Comparison of ENCODE assay signal across 8 cellular contexts in the genomic region with DNA sequence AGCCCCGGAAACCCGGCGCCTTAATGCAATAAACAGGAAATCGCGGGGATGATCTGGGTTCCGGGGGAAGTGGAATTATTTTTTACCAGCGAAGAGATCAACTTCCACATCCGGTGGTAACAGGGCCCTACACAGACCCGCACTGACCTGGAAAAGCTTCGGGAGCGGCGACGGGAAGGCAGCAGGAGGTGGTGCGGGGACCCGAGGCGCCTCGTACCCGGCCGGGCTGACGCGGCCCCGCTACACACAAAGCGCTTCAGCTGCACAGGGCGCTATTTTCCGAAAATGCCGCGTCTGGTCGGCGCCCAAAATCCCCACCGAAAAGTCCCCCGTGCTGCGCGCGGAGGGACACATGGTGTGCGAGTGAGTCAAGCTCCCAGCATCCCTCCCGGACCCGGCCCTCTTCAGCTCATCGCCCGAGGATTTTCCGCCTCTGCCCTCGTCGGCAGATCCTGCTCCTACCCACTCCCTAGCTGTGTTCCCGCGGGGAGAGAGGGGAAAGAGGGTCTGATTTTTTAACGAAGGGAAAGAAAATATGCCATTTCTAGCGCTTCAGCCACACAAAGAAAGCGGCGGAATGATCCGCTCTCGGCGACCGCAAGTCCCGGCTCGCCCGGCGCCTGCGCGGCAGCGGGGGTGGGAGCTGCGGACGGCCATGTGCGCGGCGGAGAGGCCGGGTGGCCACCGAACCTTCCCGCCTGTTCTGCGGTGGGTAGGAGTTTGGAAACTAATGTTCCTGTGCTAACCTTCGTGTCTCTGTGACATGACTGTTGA. TPM values are rescaled to one million over a fixed set of nuclear protein-coding genes. Genes with fewer than 3 reads are reported as not detected.
DNase-seq lines count a peak whose midpoint lies in the region; ATAC-seq and TF ChIP-seq lines count a peak whose summit lies in the region.

A gene (minus strand): TSS at position 361 of the 774 bp plus-strand sequence. CDS start 45,400 bp downstream, outside the sequence.

- H3K4me3 ChIP-seq in BE2C (ENCODE audit: low read depth, low read length) (peak within 1 kb of the TSS; percentile 99), dorsolateral prefrontal cortex (peak within 1 kb of the TSS; percentile 70 to 100 (median 93)), lower leg skin (ENCODE audit: low read depth, poor library complexity, severe bottlenecking) (peak within 1 kb of the TSS; percentile 98)

- peak; percentile 39 for ATAC-seq in GM19351 (IDR thresholded peaks at IDR 0.05; ENCODE audit: unreplicated experiment)
- ATAC-seq in HG03565 (IDR thresholded peaks at IDR 0.05; ENCODE audit: unreplicated experiment), result peak; percentile 30

- CTCF ChIA-PET in activated CD4-positive, alpha-beta memory T cell treated with anti-CD3 and anti-CD28 coated beads, Interleukin-2, amount 10 ng/mL, durations not matched to agents 7 days and 5 days (lab: Charles Lee), result interaction anchor here (0.5 to 1.2 kb wide), 5 partner anchors 38 to 1477 kb away, joined by 3 to 4 read pairs (median 3); a partner anchor contains a TSS

- peak within 1 kb of the TSS; percentile 100 for H3K27ac Mint-ChIP-seq in activated CD4-positive, alpha-beta memory T cell treated with anti-CD3 and anti-CD28 coated beads, Interleukin-2, amount 10 ng/mL, durations not matched to agents 7 days and 5 days

- intact Hi-C loops in dorsolateral prefrontal cortex (cut with DNase I) (loop anchor here (1.0 to 10.0 kb wide), 5 partner anchors 69 to 730 kb away; a partner anchor contains a TSS), lower leg skin (cut with DNase I; ENCODE audit: low total_unique reads) (loop anchor here (10.0 kb wide), 1 partner anchor 70 kb away; a partner anchor contains a TSS)

- 0% methylated on average over 65 to 67 of the region's 69 CpGs for WGBS in lower leg skin, 2 donors

- H3K27me3 ChIP-seq in BE2C, result no peaks in the 10 kb centered on the region
- no peaks in the 10 kb centered on the region for H3K27me3 ChIP-seq in dorsolateral prefrontal cortex

- no peaks in the 10 kb centered on the region for H3K4me1 ChIP-seq in BE2C

- no peak for TF ChIP-seq CTCF in BE2C (IDR thresholded peaks at IDR 0.05; ENCODE audit: low read depth, low read length)
- TF ChIP-seq CTCF in dorsolateral prefrontal cortex (IDR thresholded peaks at IDR 0.05 in 54 of 56, conservative IDR thresholded peaks at IDR 0.05 in 2 of 56; ENCODE audit: low read depth in 1 of 56, partially characterized antibody in 56 of 56), result peak in 14 of 56 donors; percentile 3 to 35 (median 10)
- no peak for TF ChIP-seq CTCF in lower leg skin (IDR thresholded peaks at IDR 0.05)

- H3K36me3 Mint-ChIP-seq in activated CD4-positive, alpha-beta memory T cell treated with anti-CD3 and anti-CD28 coated beads, Interleukin-2, amount 10 ng/mL, durations not matched to agents 7 days and 5 days (ENCODE audit: low read depth), result peaks cover 57% of the 10 kb centered on the region

- H3K36me3 ChIP-seq in BE2C, result peaks cover 36% of the 10 kb centered on the region

- TF ChIP-seq POLR2A in lower leg skin (IDR thresholded peaks at IDR 0.05), result peak in 1 of 2 donors; percentile 80

- H3K9me3 Mint-ChIP-seq in activated CD4-positive, alpha-beta memory T cell treated with anti-CD3 and anti-CD28 coated beads, Interleukin-2, amount 10 ng/mL, durations not matched to agents 7 days and 5 days, result no peaks in the 10 kb centered on the region

- peaks cover 43% of the 10 kb centered on the region for H3K4me1 Mint-ChIP-seq in activated CD4-positive, alpha-beta memory T cell treated with anti-CD3 and anti-CD28 coated beads, Interleukin-2, amount 10 ng/mL, durations not matched to agents 7 days and 5 days

- H3K4me3 Mint-ChIP-seq in activated CD4-positive, alpha-beta memory T cell treated with anti-CD3 and anti-CD28 coated beads, Interleukin-2, amount 10 ng/mL, durations not matched to agents 7 days and 5 days, result peak within 1 kb of the TSS; percentile 88

- POLR2A ChIA-PET in activated CD4-positive, alpha-beta memory T cell treated with anti-CD3 and anti-CD28 coated beads, Interleukin-2, amount 10 ng/mL, durations not matched to agents 7 days and 5 days (lab: Charles Lee), result interaction anchor here (0.6 to 8.2 kb wide), 48 partner anchors 8 to 1544 kb away, joined by 3 to 136 read pairs (median 6); a partner anchor contains a TSS

- H3K9me3 ChIP-seq in BE2C, result no peaks in the 10 kb centered on the region

- peak; percentile 91 for DNase-seq in BE2C
- DNase-seq in NCI-H774 (lab: John Stamatoyannopoulos, UW), result peak; percentile 86
- peak; percentile 90 for DNase-seq in activated CD4-positive, alpha-beta memory T cell treated with anti-CD3 and anti-CD28 coated beads, Interleukin-2, amount 10 ng/mL, durations not matched to agents 7 days and 5 days
- DNase-seq in dorsolateral prefrontal cortex, result peak; percentile 76 to 90 (median 84)
- DNase-seq in lower leg skin (ENCODE audit: low spot score in 2 of 2), result peak; percentile 84 to 96
- DNase-seq in stimulated activated CD4-positive, alpha-beta T cell treated with anti-CD3 and anti-CD28 coated beads, Interleukin-4, amount 100 ng/mL, for 4 hours, result peak; percentile 83 to 87

- H3K27me3 Mint-ChIP-seq in activated CD4-positive, alpha-beta memory T cell treated with anti-CD3 and anti-CD28 coated beads, Interleukin-2, amount 10 ng/mL, durations not matched to agents 7 days and 5 days, result no peaks in the 10 kb centered on the region

- H3K27ac ChIP-seq in dorsolateral prefrontal cortex, result peak within 1 kb of the TSS; percentile 87 to 100 (median 98)

RNA-seq across cellular contexts. Expression of the gene that starts here (rescaled TPM):
- polyA plus RNA-seq in BE2C (2012; ENCODE audit: insufficient read depth, insufficient read length, low read depth), result 10.5 TPM
- total RNA-seq in activated CD4-positive, alpha-beta memory T cell treated with anti-CD3 and anti-CD28 coated beads, Interleukin-2, amount 10 ng/mL, durations not matched to agents 7 days and 5 days, result 10 to 100 TPM; 37.5 to 38.1 TPM
- 10 to 100 TPM in 89 of 120 experiments, 1 to 10 TPM in 31; 7.9 to 16.9 (median 11.0) TPM for total RNA-seq in dorsolateral prefrontal cortex
- 10 to 100 TPM; 16.9 to 20.2 (median 17.8) TPM for total RNA-seq in lower leg skin

Comparison
In these comparisons a context has a peak if more than half of its experiments do, and no peak if none do; other contexts are left out.
1. Peak in every context shown above with its lines: DNase-seq, ATAC-seq, H3K4me3 ChIP-seq and H3K27ac ChIP-seq.